Comparison of ENCODE assay signal across 18 cellular contexts in the genomic region with DNA sequence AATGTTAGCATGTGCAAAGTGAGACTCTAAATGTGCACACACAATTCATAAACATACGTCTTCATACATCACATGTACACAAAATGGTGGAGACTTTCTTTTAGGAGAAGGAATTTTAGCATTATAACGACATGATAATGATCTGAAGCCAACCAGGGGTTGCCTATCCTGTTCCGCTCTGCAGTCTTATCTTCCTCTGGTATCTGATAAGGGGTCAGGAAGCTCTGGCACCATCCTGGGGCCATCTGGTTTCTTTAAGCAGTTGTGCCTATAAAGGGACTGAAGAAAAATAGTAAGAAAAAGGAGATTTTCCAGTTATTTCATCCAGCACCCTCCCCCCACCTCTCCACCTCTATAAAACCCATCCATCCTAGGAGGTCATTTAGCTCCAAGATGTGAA. TPM values are rescaled to one million over a fixed set of nuclear protein-coding genes. Genes with fewer than 3 reads are reported as not detected.
DNase-seq lines count a peak whose midpoint lies in the region; ATAC-seq and TF ChIP-seq lines count a peak whose summit lies in the region.
"Had no signal": no experiment of that assay in that cellular context is flagged by ENCODE, and none has a peak within 500 bp of the region (broad histone marks: within the 10 kb centered on the region; RNA-seq: fewer than 3 reads in every experiment).

No MANE protein-coding gene starts in this region.

- H3K27ac ChIP-seq in BLaER1 treated with 17β-estradiol and CSF1 and Interleukin-3, amounts not matched to agents 10 nM and 100 nM, result peak overlapping the region; percentile 62 to 98 (median 85); a peak in 21 of 22 replicates
- H3K27ac ChIP-seq in SK-N-SH (ENCODE audit: low read depth in 2 of 2, low read length in 1 of 2) (no peak overlapping the region), mesendoderm (ENCODE audit: low read depth, low read length) (no peak overlapping the region), subcutaneous abdominal adipose tissue (ENCODE audit: low read depth, low read length) (peak overlapping the region; percentile 94)

- H2BK120ac ChIP-seq in mesendoderm (ENCODE audit: low read depth, low read length), result no peak overlapping the region

- no peak overlapping the region for H2AK5ac ChIP-seq in mesendoderm (ENCODE audit: low read length)

- H3K9me3 ChIP-seq in BLaER1 treated with 17β-estradiol and CSF1 and Interleukin-3, amounts not matched to agents 10 nM and 100 nM (replicated peaks in 1 of 11), result peaks cover 0 to 9% (median 0%) of the 10 kb centered on the region in 11 experiments; a peak in 8 of 22 replicates
- H3K9me3 ChIP-seq in SK-N-SH (no peaks in the 10 kb centered on the region), subcutaneous abdominal adipose tissue (ENCODE audit: control insufficient read depth in 5 of 5, low read length in 5 of 5) (no peaks in the 10 kb centered on the region)
- H3K9me3 ChIP-seq: A549 had no signal

- peaks cover 0 to 9% (median 0%) of the 10 kb centered on the region in 11 experiments; a peak in 1 of 22 replicates for H4K20me1 ChIP-seq in BLaER1 treated with 17β-estradiol and CSF1 and Interleukin-3, amounts not matched to agents 10 nM and 100 nM
- H4K20me1 ChIP-seq in SK-N-SH (ENCODE audit: insufficient read depth), result no peaks in the 10 kb centered on the region

- peaks cover 15% of the 10 kb centered on the region for H3K79me1 ChIP-seq in mesendoderm (ENCODE audit: low read length)

- POLR2A ChIA-PET in SK-N-SH (lab: Yijun Ruan, JAX), result no interaction called here

- peaks cover 51% of the 10 kb centered on the region for H3K79me2 ChIP-seq in SK-N-SH (ENCODE audit: insufficient read depth)
- peaks cover 25% of the 10 kb centered on the region for H3K79me2 ChIP-seq in mesendoderm (ENCODE audit: control insufficient read depth, insufficient read depth, low read length)

- WGBS in SK-N-SH (ENCODE audit: low lambda C conversion rate), result 73% methylated on average over 3 of the region's 3 CpGs
- no CpG with 5 or more reads among the region's 3 CpGs for WGBS in mesendoderm (ENCODE audit: extremely low coverage, insufficient coverage, low lambda C conversion rate)

- DNase-seq in SK-N-SH, result peak; percentile 56
- peak; percentile 88 for DNase-seq in mesendoderm
- no peak for DNase-seq in middle frontal gyrus (ENCODE audit: extremely low spot score, low spot score)
- DNase-seq: CD4-positive, alpha-beta T cell; DMS79; KG1; NCI-H1092; NCI-H2107; NCI-H226; NCI-H69; NK-92 treated with Interleukin-12 subunit alpha and Interleukin-12 subunit beta, amount 100 ng/mL, for 24 hours; PC-3 had no signal

- H3K4me1 ChIP-seq in BLaER1 treated with 17β-estradiol and CSF1 and Interleukin-3, amounts not matched to agents 10 nM and 100 nM, result peaks cover 48 to 67% (median 56%) of the 10 kb centered on the region in 10 experiments
- H3K4me1 ChIP-seq in SK-N-SH (ENCODE audit: control insufficient read depth in 1 of 2, insufficient read depth in 2 of 2, low read depth in 1 of 2, low read length in 1 of 2), result peaks cover 21 to 39% of the 10 kb centered on the region in 2 experiments; a peak in 3 of 4 replicates
- peaks cover 24% of the 10 kb centered on the region for H3K4me1 ChIP-seq in mesendoderm (ENCODE audit: control insufficient read depth, low read depth, low read length)
- H3K4me1 ChIP-seq in subcutaneous abdominal adipose tissue (ENCODE audit: control insufficient read depth in 5 of 5, insufficient read depth in 5 of 5, low read length in 5 of 5), result peaks cover 2 to 37% (median 25%) of the 10 kb centered on the region in 5 donors

- no peak overlapping the region for H3K4ac ChIP-seq in mesendoderm (ENCODE audit: low read depth, low read length)

- peak overlapping the region; percentile 43 for H3K56ac ChIP-seq in mesendoderm (ENCODE audit: low read length)

- H3K18ac ChIP-seq in mesendoderm (ENCODE audit: low read length), result no peak overlapping the region

- H3K36me3 ChIP-seq in BLaER1 treated with 17β-estradiol and CSF1 and Interleukin-3, amounts not matched to agents 10 nM and 100 nM, result peaks cover 35 to 74% (median 48%) of the 10 kb centered on the region in 11 experiments
- H3K36me3 ChIP-seq in SK-N-SH (replicated peaks in 1 of 2; ENCODE audit: control insufficient read depth in 1 of 2, insufficient read depth in 2 of 2, low read length in 1 of 2) (peaks cover 6 to 11% of the 10 kb centered on the region in 2 experiments), mesendoderm (ENCODE audit: control insufficient read depth, insufficient read depth, low read length) (peaks cover 3% of the 10 kb centered on the region), subcutaneous abdominal adipose tissue (ENCODE audit: control insufficient read depth in 5 of 5, insufficient read depth in 5 of 5, low read length in 5 of 5) (peaks cover 0 to 6% (median 3%) of the 10 kb centered on the region in 5 donors)

- H3K27me3 ChIP-seq in BLaER1 treated with 17β-estradiol and CSF1 and Interleukin-3, amounts not matched to agents 10 nM and 100 nM, result no peaks in the 10 kb centered on the region
- H3K27me3 ChIP-seq in SK-N-SH (ENCODE audit: insufficient read depth), result no peaks in the 10 kb centered on the region
- no peaks in the 10 kb centered on the region for H3K27me3 ChIP-seq in mesendoderm (ENCODE audit: insufficient read depth, low read length, poor library complexity)
- H3K27me3 ChIP-seq in subcutaneous abdominal adipose tissue (ENCODE audit: control insufficient read depth in 5 of 5, insufficient read depth in 4 of 5, low read length in 5 of 5), result no peaks in the 10 kb centered on the region

- CTCF ChIA-PET in SK-N-SH (lab: Yijun Ruan, JAX), result interaction anchor here (2.0 to 2.1 kb wide), 2 partner anchors 51 to 63 kb away, joined by 6 to 7 read pairs; no protein-coding TSS in a partner anchor

- no peak overlapping the region for H2BK5ac ChIP-seq in mesendoderm (ENCODE audit: low read length)

- H4K5ac ChIP-seq in mesendoderm (ENCODE audit: low read length), result no peak overlapping the region

- no peaks in the 10 kb centered on the region for H3F3A ChIP-seq in SK-N-SH (replicated peaks; ENCODE audit: insufficient read depth)

- TF ChIP-seq CTCF in SK-N-SH (IDR thresholded peaks at IDR 0.05), result no peak

- ATAC-seq in HG02852 (IDR thresholded peaks at IDR 0.05; ENCODE audit: unreplicated experiment), result no peak
- ATAC-seq in HG03442 (IDR thresholded peaks at IDR 0.05; ENCODE audit: unreplicated experiment), result no peak
- ATAC-seq in HG02678 (IDR thresholded peaks at IDR 0.05; ENCODE audit: unreplicated experiment), result no peak
- ATAC-seq: A549, PC-3 had no signal

- H3K9me2 ChIP-seq in SK-N-SH, result no peaks in the 10 kb centered on the region

- no peak overlapping the region for H2AFZ ChIP-seq in SK-N-SH (ENCODE audit: low read depth)

- H3K4me3 ChIP-seq in BLaER1 treated with 17β-estradiol and CSF1 and Interleukin-3, amounts not matched to agents 10 nM and 100 nM, result no peak overlapping the region
- H3K4me3 ChIP-seq in SK-N-SH (ENCODE audit: low read depth in 2 of 2, low read length in 1 of 2) (no peak overlapping the region), mesendoderm (ENCODE audit: low read length) (no peak overlapping the region), subcutaneous abdominal adipose tissue (ENCODE audit: low read depth in 1 of 5, low read length in 5 of 5) (no peak overlapping the region)
- H3K4me3 ChIP-seq: A549 had no signal

- H4K8ac ChIP-seq in mesendoderm (ENCODE audit: low read depth, low read length), result no peak overlapping the region

- no peak overlapping the region for H2BK15ac ChIP-seq in mesendoderm (replicated peaks; ENCODE audit: low read depth)

- peak overlapping the region; percentile 3 to 96 (median 92); a peak in 17 of 22 replicates for H3K4me2 ChIP-seq in BLaER1 treated with 17β-estradiol and CSF1 and Interleukin-3, amounts not matched to agents 10 nM and 100 nM
- H3K4me2 ChIP-seq in SK-N-SH (no peak overlapping the region), mesendoderm (ENCODE audit: low read length) (peak overlapping the region; percentile 23)

- TF ChIP-seq RAD21 in SK-N-SH (IDR thresholded peaks at IDR 0.05; ENCODE audit: low read length), result no peak

- peak in 1 of 2 experiments; percentile 87; a peak in 2 of 4 replicates for TF ChIP-seq EP300 in SK-N-SH (IDR thresholded peaks at IDR 0.05; ENCODE audit: borderline replicate concordance in 1 of 2, low read depth in 1 of 2, low read length in 1 of 2)

- no peak overlapping the region for H3K23ac ChIP-seq in mesendoderm (ENCODE audit: low read length)

- H3K9ac ChIP-seq in BLaER1 treated with 17β-estradiol and CSF1 and Interleukin-3, amounts not matched to agents 10 nM and 100 nM, result peak overlapping the region in 6 of 11 experiments; percentile 41 to 74 (median 66); a peak in 6 of 22 replicates
- no peak overlapping the region for H3K9ac ChIP-seq in SK-N-SH
- no peak overlapping the region for H3K9ac ChIP-seq in mesendoderm (ENCODE audit: low read length)
- peak overlapping the region in 1 of 5 donors; percentile 83 for H3K9ac ChIP-seq in subcutaneous abdominal adipose tissue (ENCODE audit: low read length in 5 of 5)

TF ChIP-seq in SK-N-SH, 30 proteins besides CTCF, POLR2A, EP300 and RAD21 (continues in another document):
- TF ChIP-seq GATA2 (CRISPR knock-in tag; IDR thresholded peaks at IDR 0.05), result peak; percentile 95
- TF ChIP-seq, protein P1, sequence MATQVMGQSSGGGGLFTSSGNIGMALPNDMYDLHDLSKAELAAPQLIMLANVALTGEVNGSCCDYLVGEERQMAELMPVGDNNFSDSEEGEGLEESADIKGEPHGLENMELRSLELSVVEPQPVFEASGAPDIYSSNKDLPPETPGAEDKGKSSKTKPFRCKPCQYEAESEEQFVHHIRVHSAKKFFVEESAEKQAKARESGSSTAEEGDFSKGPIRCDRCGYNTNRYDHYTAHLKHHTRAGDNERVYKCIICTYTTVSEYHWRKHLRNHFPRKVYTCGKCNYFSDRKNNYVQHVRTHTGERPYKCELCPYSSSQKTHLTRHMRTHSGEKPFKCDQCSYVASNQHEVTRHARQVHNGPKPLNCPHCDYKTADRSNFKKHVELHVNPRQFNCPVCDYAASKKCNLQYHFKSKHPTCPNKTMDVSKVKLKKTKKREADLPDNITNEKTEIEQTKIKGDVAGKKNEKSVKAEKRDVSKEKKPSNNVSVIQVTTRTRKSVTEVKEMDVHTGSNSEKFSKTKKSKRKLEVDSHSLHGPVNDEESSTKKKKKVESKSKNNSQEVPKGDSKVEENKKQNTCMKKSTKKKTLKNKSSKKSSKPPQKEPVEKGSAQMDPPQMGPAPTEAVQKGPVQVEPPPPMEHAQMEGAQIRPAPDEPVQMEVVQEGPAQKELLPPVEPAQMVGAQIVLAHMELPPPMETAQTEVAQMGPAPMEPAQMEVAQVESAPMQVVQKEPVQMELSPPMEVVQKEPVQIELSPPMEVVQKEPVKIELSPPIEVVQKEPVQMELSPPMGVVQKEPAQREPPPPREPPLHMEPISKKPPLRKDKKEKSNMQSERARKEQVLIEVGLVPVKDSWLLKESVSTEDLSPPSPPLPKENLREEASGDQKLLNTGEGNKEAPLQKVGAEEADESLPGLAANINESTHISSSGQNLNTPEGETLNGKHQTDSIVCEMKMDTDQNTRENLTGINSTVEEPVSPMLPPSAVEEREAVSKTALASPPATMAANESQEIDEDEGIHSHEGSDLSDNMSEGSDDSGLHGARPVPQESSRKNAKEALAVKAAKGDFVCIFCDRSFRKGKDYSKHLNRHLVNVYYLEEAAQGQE (IDR thresholded peaks at IDR 0.05; ENCODE audit: low read depth, low read length), result no peak

RNA-seq across cellular contexts. Expression of a gene that starts 5.8 kb away (rescaled TPM):
- polyA plus RNA-seq in SK-N-SH (2012; rRNA removed), result 4.7 and 7.3 TPM in 2 replicates
- 6.2 and 7.0 TPM in 2 replicates for polyA plus RNA-seq in SK-N-SH (2012; cell fraction: cytosol; rRNA removed)
- polyA plus RNA-seq in SK-N-SH (2012; cell fraction: nucleus; rRNA removed), result 7.9 and 8.9 TPM in 2 replicates
- polyA plus RNA-seq in mesendoderm (2013, experiment 1 of 2), result 68.7 TPM
- 68.1 TPM for polyA plus RNA-seq in mesendoderm (2013, experiment 2 of 2)

Comparison
In these comparisons a context has a peak if more than half of its experiments do, and no peak if none do; other contexts are left out.
1. H3K27ac ChIP-seq: peak in BLaER1 treated with 17β-estradiol and CSF1 and Interleukin-3, amounts not matched to agents 10 nM and 100 nM (11 of 11) and subcutaneous abdominal adipose tissue (single experiment); none in SK-N-SH (0 of 2) and mesendoderm (single experiment).
2. H3K9ac ChIP-seq: peak in BLaER1 treated with 17β-estradiol and CSF1 and Interleukin-3, amounts not matched to agents 10 nM and 100 nM (6 of 11); none in SK-N-SH (single experiment) and mesendoderm (single experiment).